12 cellular contexts compared by ENCODE assay signal in genomic region chr12:111741235-111741812, GRCh38. TPM values are rescaled to one million over a fixed set of nuclear protein-coding genes. Genes with fewer than 3 reads are reported as not detected.
A peak's percentile ranks its signal among the peaks of the same experiment; 100 is the strongest.
DNase-seq lines count a peak whose midpoint lies in the region; ATAC-seq and TF ChIP-seq lines count a peak whose summit lies in the region.
"Had no signal": no experiment of that assay in that cellular context is flagged by ENCODE, and none has a peak within 500 bp of the region (broad histone marks: within the 10 kb centered on the region; RNA-seq: fewer than 3 reads in every experiment).

No MANE protein-coding gene starts in this region.

- no peaks in the 10 kb centered on the region for H3K4me1 Mint-ChIP-seq in CD8-positive, alpha-beta memory T cell
- peaks cover 10% of the 10 kb centered on the region for H3K4me1 Mint-ChIP-seq in endodermal cell
- peaks cover 8% of the 10 kb centered on the region for H3K4me1 Mint-ChIP-seq in type B pancreatic cell (ENCODE audit: unreplicated experiment)

- no peak overlapping the region for H3K4me3 Mint-ChIP-seq in CD8-positive, alpha-beta memory T cell
- H3K4me3 Mint-ChIP-seq in endodermal cell = no peak overlapping the region
- no peak overlapping the region for H3K4me3 Mint-ChIP-seq in type B pancreatic cell

- H3K36me3 ChIP-seq in CD8-positive, alpha-beta memory T cell (ENCODE audit: insufficient read depth, low read length) = peaks cover 6% of the 10 kb centered on the region
- H3K36me3 ChIP-seq in endodermal cell (ENCODE audit: control insufficient read depth, insufficient read depth, low read length) (peaks cover 21% of the 10 kb centered on the region), mucosa of stomach (ENCODE audit: control insufficient read depth, insufficient read depth, low read length) (no peaks in the 10 kb centered on the region)

- H3K4me3 ChIP-seq in CD8-positive, alpha-beta memory T cell (ENCODE audit: low read length) = no peak overlapping the region
- no peak overlapping the region for H3K4me3 ChIP-seq in endodermal cell (ENCODE audit: low read length)
- no peak overlapping the region for H3K4me3 ChIP-seq in mucosa of stomach (ENCODE audit: low read length)
- H3K4me3 ChIP-seq: HAP-1 had no signal

- peaks cover 12 to 53% (median 17%) of the 10 kb centered on the region in 3 donors for H3K36me3 Mint-ChIP-seq in CD8-positive, alpha-beta memory T cell
- peaks cover 38% of the 10 kb centered on the region for H3K36me3 Mint-ChIP-seq in endodermal cell (ENCODE audit: low read depth)
- peaks cover 7% of the 10 kb centered on the region for H3K36me3 Mint-ChIP-seq in type B pancreatic cell

- CTCF ChIA-PET in CD8-positive, alpha-beta memory T cell (lab: Charles Lee) = no interaction called here

- peak overlapping the region in 3 of 8 donors; percentile 25 to 71 (median 34) for H3K27ac Mint-ChIP-seq in CD8-positive, alpha-beta memory T cell
- H3K27ac Mint-ChIP-seq in endodermal cell (no peak overlapping the region), type B pancreatic cell (no peak overlapping the region)

- H3K9me3 ChIP-seq in CD8-positive, alpha-beta memory T cell (ENCODE audit: low read length) = no peaks in the 10 kb centered on the region
- H3K9me3 ChIP-seq in endodermal cell (ENCODE audit: control insufficient read depth, low read length) (no peaks in the 10 kb centered on the region), mucosa of stomach (ENCODE audit: control insufficient read depth, low read length) (no peaks in the 10 kb centered on the region)
- H3K9me3 ChIP-seq: HAP-1 had no signal

- no peaks in the 10 kb centered on the region for H3K27me3 ChIP-seq in CD8-positive, alpha-beta memory T cell (ENCODE audit: insufficient read depth, low read length, poor library complexity, severe bottlenecking)
- H3K27me3 ChIP-seq in endodermal cell (ENCODE audit: control insufficient read depth, insufficient read depth, low read length, poor library complexity, severe bottlenecking) = no peaks in the 10 kb centered on the region
- no peaks in the 10 kb centered on the region for H3K27me3 ChIP-seq in mucosa of stomach (ENCODE audit: control insufficient read depth, insufficient read depth, low read length)

- DNase-seq in CD8-positive, alpha-beta memory T cell = no peak
- DNase-seq in NCI-H2196 treated with DMSO at 0.1 percent for 48 hours (lab: John Stamatoyannopoulos, UW; ENCODE audit: unreplicated experiment) = peak; percentile 62
- no peak for DNase-seq in endodermal cell
- no peak for DNase-seq in RKO (ENCODE audit: low spot score)
- no peak for DNase-seq in type B pancreatic cell (ENCODE audit: extremely low spot score, unreplicated experiment)
- DNase-seq: activated gamma-delta T cell treated with Interleukin-2 at 50 U/mL for 16 hours; NCI-H524; stimulated activated CD4-positive, alpha-beta T cell treated with anti-CD3 and anti-CD28 coated beads, Interleukin-15, amount 100 ng/mL, for 24 hours had no signal

- 93 to 94% methylated on average over 3 of the region's 4 CpGs for WGBS in endodermal cell (ENCODE audit: insufficient coverage in 1 of 2, insufficient read length in 1 of 2), 2 experiments

- ATAC-seq in HG03520 (IDR thresholded peaks at IDR 0.05; ENCODE audit: unreplicated experiment) (no peak), GM19395 (IDR thresholded peaks at IDR 0.05; ENCODE audit: unreplicated experiment) (no peak)

- TF ChIP-seq CTCF in endodermal cell (conservative IDR thresholded peaks at IDR 0.05) = no peak
- no peak for TF ChIP-seq CTCF in type B pancreatic cell (conservative IDR thresholded peaks at IDR 0.05)

- H3K4me1 ChIP-seq in CD8-positive, alpha-beta memory T cell (ENCODE audit: insufficient read depth, low read length) = no peaks in the 10 kb centered on the region
- H3K4me1 ChIP-seq in endodermal cell (ENCODE audit: control insufficient read depth, insufficient read depth, low read length) (peaks cover 9% of the 10 kb centered on the region), mucosa of stomach (ENCODE audit: control insufficient read depth, insufficient read depth, low read length) (peaks cover 10% of the 10 kb centered on the region)
- H3K4me1 ChIP-seq: HAP-1 had no signal

- POLR2A ChIA-PET in CD8-positive, alpha-beta memory T cell (lab: Charles Lee) = no interaction called here

- H3K9ac ChIP-seq in endodermal cell (ENCODE audit: extremely low read depth, low read length, poor library complexity, severe bottlenecking) = no peak overlapping the region
- peak overlapping the region; percentile 37 for H3K9ac ChIP-seq in mucosa of stomach (ENCODE audit: low read length)

- H3K27ac ChIP-seq in CD8-positive, alpha-beta memory T cell (ENCODE audit: low read depth, low read length) = peak overlapping the region; percentile 28
- H3K27ac ChIP-seq in endodermal cell (ENCODE audit: low read depth, low read length) = peak overlapping the region; percentile 38

- no peaks in the 10 kb centered on the region for H3K27me3 Mint-ChIP-seq in CD8-positive, alpha-beta memory T cell
- H3K27me3 Mint-ChIP-seq in endodermal cell (ENCODE audit: insufficient read depth) (no peaks in the 10 kb centered on the region), type B pancreatic cell (no peaks in the 10 kb centered on the region)

- no peaks in the 10 kb centered on the region for H3K9me3 Mint-ChIP-seq in CD8-positive, alpha-beta memory T cell
- no peaks in the 10 kb centered on the region for H3K9me3 Mint-ChIP-seq in endodermal cell
- no peaks in the 10 kb centered on the region for H3K9me3 Mint-ChIP-seq in type B pancreatic cell

RNA-seq across cellular contexts. Expression of gene ALDH2, which starts 25.4 kb away (rescaled TPM):
- 1 to 10 TPM; 1.2 to 1.4 TPM for total RNA-seq in CD8-positive, alpha-beta memory T cell
- 0.45 TPM for polyA plus RNA-seq in CD8-positive, alpha-beta memory T cell
- 10 to 100 TPM; 76.6 to 91.4 TPM for total RNA-seq in endodermal cell
- 52.8 TPM for polyA plus RNA-seq in endodermal cell (2013, experiment 1 of 2)
- 43.7 TPM for polyA plus RNA-seq in endodermal cell (2013, experiment 2 of 2)
- 29.0 and 59.5 TPM in 2 replicates for total RNA-seq in type B pancreatic cell (ENCODE audit: low replicate concordance)

RNA-seq across cellular contexts. Expression of gene ACAD10, which starts 55.5 kb away (rescaled TPM):
- total RNA-seq in CD8-positive, alpha-beta memory T cell = 10 to 100 TPM; 20.7 to 21.6 TPM
- 13.0 TPM for polyA plus RNA-seq in CD8-positive, alpha-beta memory T cell
- 10 to 100 TPM; 43.7 to 47.0 TPM for total RNA-seq in endodermal cell
- polyA plus RNA-seq in endodermal cell (2013, experiment 1 of 2) = 34.4 TPM
- 30.7 TPM for polyA plus RNA-seq in endodermal cell (2013, experiment 2 of 2)
- 46.6 and 49.9 TPM in 2 replicates for total RNA-seq in type B pancreatic cell (ENCODE audit: low replicate concordance)

RNA-seq across cellular contexts. Expression of gene BRAP, which starts 55.6 kb away (rescaled TPM):
- total RNA-seq in CD8-positive, alpha-beta memory T cell = 10 to 100 TPM; 23.2 to 25.9 TPM
- 27.5 TPM for polyA plus RNA-seq in CD8-positive, alpha-beta memory T cell
- total RNA-seq in endodermal cell = 10 to 100 TPM; 23.6 to 24.5 TPM
- polyA plus RNA-seq in endodermal cell (2013, experiment 1 of 2) = 19.5 TPM
- 18.3 TPM for polyA plus RNA-seq in endodermal cell (2013, experiment 2 of 2)
- 20.9 and 23.9 TPM in 2 replicates for total RNA-seq in type B pancreatic cell (ENCODE audit: low replicate concordance)

Comparison
In these comparisons a context has a peak if more than half of its experiments do, and no peak if none do; other contexts are left out.
1. RNA of gene ALDH2, which starts 25.4 kb away (total RNA-seq): 76.6 to 91.4 TPM in endodermal cell and 29.0 to 59.5 TPM in type B pancreatic cell; 1.2 to 1.4 TPM in CD8-positive, alpha-beta memory T cell; every median in the first group is over 10 times any median in the second.